8 cellular contexts compared by ENCODE assay signal in the genomic region with DNA sequence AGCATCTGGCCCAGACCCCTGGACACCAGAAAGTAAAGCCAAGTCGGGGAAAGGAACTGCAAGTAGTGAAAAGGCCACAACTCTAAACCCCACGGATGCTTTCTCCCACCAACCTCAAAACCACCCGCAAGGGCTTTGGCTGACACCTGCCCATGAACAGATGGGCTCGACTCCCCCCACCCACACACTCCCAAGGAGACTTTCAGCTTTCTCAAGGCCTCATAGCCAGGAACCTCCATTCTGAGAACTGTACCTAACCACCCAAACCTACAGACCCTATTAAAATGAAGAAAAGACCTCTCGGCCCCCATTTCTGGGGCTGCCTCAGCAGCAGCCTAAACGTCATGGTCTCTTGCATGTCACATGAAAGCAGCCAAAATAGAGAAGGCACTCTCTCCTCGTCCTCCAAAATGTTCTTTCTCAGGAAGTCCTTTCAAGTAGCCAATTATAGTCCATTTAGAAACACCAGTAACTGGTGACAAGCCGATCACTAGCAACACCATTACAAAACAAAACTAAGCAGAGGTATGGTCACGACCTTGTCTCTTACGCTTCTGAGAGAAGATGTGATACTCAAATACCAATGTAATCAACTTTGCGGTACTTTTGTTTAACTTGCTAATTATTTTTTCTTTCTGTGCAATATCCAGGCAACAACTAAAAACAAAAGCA. TPM values are rescaled to one million over a fixed set of nuclear protein-coding genes. Genes with fewer than 3 reads are reported as not detected.
DNase-seq lines count a peak whose midpoint lies in the region; ATAC-seq, FAIRE-seq and TF ChIP-seq lines count a peak whose summit lies in the region.

No MANE protein-coding gene starts in this region.

- H3K27ac ChIP-seq in naive thymus-derived CD4-positive, alpha-beta T cell (ENCODE audit: low read depth, low read length) = peak overlapping the region; percentile 91

- H3K4me3 ChIP-seq in bronchial epithelial cell (ENCODE audit: low read depth, low read length) = peak overlapping the region; percentile 85
- H3K4me3 ChIP-seq in naive thymus-derived CD4-positive, alpha-beta T cell (ENCODE audit: low read length) = peak overlapping the region; percentile 48

- DNase-seq in Right ventricle myocardium inferior (ENCODE audit: missing footprints) = no peak
- no peak for DNase-seq in left cardiac atrium
- no peak for DNase-seq in bronchial epithelial cell (ENCODE audit: low read depth)
- peak in 1 of 9 donors; percentile 31 for DNase-seq in naive thymus-derived CD4-positive, alpha-beta T cell
- DNase-seq in T-helper 9 cell = no peak
- no peak for DNase-seq in SW480 (ENCODE audit: low spot score)
- DNase-seq in cortex of kidney (lab: John Stamatoyannopoulos, UW) = no peak

- H3K27ac Mint-ChIP-seq in naive thymus-derived CD4-positive, alpha-beta T cell = peak overlapping the region; percentile 87 to 99 (median 92)

- H3K4me3 Mint-ChIP-seq in naive thymus-derived CD4-positive, alpha-beta T cell = peak overlapping the region; percentile 76 to 97 (median 86)

- H3K36me3 Mint-ChIP-seq in naive thymus-derived CD4-positive, alpha-beta T cell = peaks cover 0 to 16% (median 0%) of the 10 kb centered on the region in 5 donors

- peak; percentile 9 for ATAC-seq in Right ventricle myocardium inferior
- no peak for ATAC-seq in left cardiac atrium
- ATAC-seq in HG03521 (IDR thresholded peaks at IDR 0.05; ENCODE audit: unreplicated experiment) = peak; percentile 19
- ATAC-seq in naive thymus-derived CD4-positive, alpha-beta T cell = no peak

- intact Hi-C loops in Right ventricle myocardium inferior (cut with DNase I) (loop anchor here (2.0 kb wide), 1 partner anchor 25 kb away; no protein-coding TSS in a partner anchor), left cardiac atrium (cut with DNase I) (loop anchor here (5.0 to 10.0 kb wide), 2 partner anchors 37 to 59 kb away; no protein-coding TSS in a partner anchor)
- intact Hi-C loops in naive thymus-derived CD4-positive, alpha-beta T cell (cut with micrococcal nuclease) = loop anchor here (10.0 kb wide), 5 partner anchors 311 to 1951 kb away; a partner anchor contains a TSS

- FAIRE-seq in bronchial epithelial cell (lab: Jason Lieb, UNC) = no peak

- TF ChIP-seq CTCF in bronchial epithelial cell (IDR thresholded peaks at IDR 0.05; ENCODE audit: insufficient read depth, low read length, severe bottlenecking) = no peak

- peaks cover 71 to 87% (median 83%) of the 10 kb centered on the region in 7 donors for H3K4me1 Mint-ChIP-seq in naive thymus-derived CD4-positive, alpha-beta T cell

- POLR2A ChIA-PET in naive thymus-derived CD4-positive, alpha-beta T cell (lab: Charles Lee) = interaction anchor here (1.9 to 7.6 kb wide), 2 partner anchors 16 to 22 kb away, joined by 7 to 92 read pairs; no protein-coding TSS in a partner anchor

- no peaks in the 10 kb centered on the region for H3K27me3 ChIP-seq in bronchial epithelial cell (ENCODE audit: control insufficient read depth, insufficient read depth, low read length)
- H3K27me3 ChIP-seq in naive thymus-derived CD4-positive, alpha-beta T cell (ENCODE audit: control insufficient read depth in 2 of 2, insufficient read depth in 2 of 2, low read length in 2 of 2) = no peaks in the 10 kb centered on the region

- H3K9me3 ChIP-seq in naive thymus-derived CD4-positive, alpha-beta T cell (ENCODE audit: control insufficient read depth in 2 of 3, low read length in 3 of 3) = no peaks in the 10 kb centered on the region

- CTCF ChIA-PET in naive thymus-derived CD4-positive, alpha-beta T cell (lab: Charles Lee) = no interaction called here

- H3K4me1 ChIP-seq in naive thymus-derived CD4-positive, alpha-beta T cell (ENCODE audit: control insufficient read depth in 2 of 2, insufficient read depth in 2 of 2, low read length in 2 of 2) = peaks cover 72 to 75% of the 10 kb centered on the region in 2 donors

- H3K9me3 Mint-ChIP-seq in naive thymus-derived CD4-positive, alpha-beta T cell = no peaks in the 10 kb centered on the region

- no peaks in the 10 kb centered on the region for H3K27me3 Mint-ChIP-seq in naive thymus-derived CD4-positive, alpha-beta T cell

- H3K36me3 ChIP-seq in bronchial epithelial cell (ENCODE audit: control insufficient read depth, insufficient read depth, low read length) = no peaks in the 10 kb centered on the region
- H3K36me3 ChIP-seq in naive thymus-derived CD4-positive, alpha-beta T cell (ENCODE audit: control insufficient read depth in 2 of 3, insufficient read depth in 3 of 3, low read length in 3 of 3) = peaks cover 0 to 8% (median 0%) of the 10 kb centered on the region in 3 experiments

RNA-seq across cellular contexts. Expression of a gene that starts 2.9 kb away (rescaled TPM):
- total RNA-seq in Right ventricle myocardium inferior (43.6 TPM), left cardiac atrium (100 to 1,000 TPM in 1 of 2 donors, 10 to 100 TPM in 1; 49.5 to 107 TPM), bronchial epithelial cell (21.3 and 30.3 TPM in 2 replicates)
- total RNA-seq in naive thymus-derived CD4-positive, alpha-beta T cell = 10 to 100 TPM; 40.7 to 86.2 (median 45.6) TPM
- 10 to 100 TPM; 12.9 to 16.4 TPM for polyA plus RNA-seq in naive thymus-derived CD4-positive, alpha-beta T cell

Comparison
In these comparisons a context has a peak if more than half of its experiments do, and no peak if none do; other contexts are left out.
1. ATAC-seq: peak in Right ventricle myocardium inferior (single experiment) and HG03521 (single experiment); none in left cardiac atrium (0 of 2) and naive thymus-derived CD4-positive, alpha-beta T cell (single experiment).